8 cellular contexts compared by ENCODE assay signal in genomic region chr10:110226555-110226925, GRCh38. TPM values are rescaled to one million over a fixed set of nuclear protein-coding genes. Genes with fewer than 3 reads are reported as not detected.
DNase-seq lines count a peak whose midpoint lies in the region; ATAC-seq lines count a peak whose summit lies in the region.

No MANE protein-coding gene starts in this region.

- intact Hi-C loops in left colon (cut with DNase I, micrococcal nuclease): loop anchor here in 1 of 2 donors (10.0 kb wide), 1 partner anchor 48 kb away; no protein-coding TSS in a partner anchor

- DNase-seq in NCI-H1436 (lab: John Stamatoyannopoulos, UW): peak; percentile 96
- DNase-seq in NCI-H1436 treated with DMSO at 0.1 percent for 48 hours (lab: John Stamatoyannopoulos, UW): no peak
- peak; percentile 81 for DNase-seq in NCI-H2227 treated with DMSO at 0.1 percent for 48 hours (lab: John Stamatoyannopoulos, UW)
- DNase-seq in activated CD4-positive, alpha-beta T cell treated with anti-CD3 and anti-CD28 coated beads for 48 hours: peak; percentile 91
- peak; percentile 92 to 95 for DNase-seq in left colon
- peak; percentile 84 to 88 for DNase-seq in stimulated activated CD4-positive, alpha-beta T cell treated with anti-CD3 and anti-CD28 coated beads, Interleukin-1b, Interleukin-23, amount 100 ng/mL, for 4 hours (ENCODE audit: low read depth in 2 of 2)

- peak overlapping the region; percentile 98 for H3K27ac ChIP-seq in cingulate gyrus (ENCODE audit: low read depth, low read length)

- ATAC-seq in left colon (peak; percentile 73), GM21423 (IDR thresholded peaks at IDR 0.05; ENCODE audit: unreplicated experiment) (no peak)

RNA-seq across cellular contexts. Expression of gene MXI1, which starts 19.1 kb away (rescaled TPM):
- 100 to 1,000 TPM; 134 to 154 TPM for total RNA-seq in left colon
